25 cellular contexts compared by ENCODE assay signal in the genomic region with DNA sequence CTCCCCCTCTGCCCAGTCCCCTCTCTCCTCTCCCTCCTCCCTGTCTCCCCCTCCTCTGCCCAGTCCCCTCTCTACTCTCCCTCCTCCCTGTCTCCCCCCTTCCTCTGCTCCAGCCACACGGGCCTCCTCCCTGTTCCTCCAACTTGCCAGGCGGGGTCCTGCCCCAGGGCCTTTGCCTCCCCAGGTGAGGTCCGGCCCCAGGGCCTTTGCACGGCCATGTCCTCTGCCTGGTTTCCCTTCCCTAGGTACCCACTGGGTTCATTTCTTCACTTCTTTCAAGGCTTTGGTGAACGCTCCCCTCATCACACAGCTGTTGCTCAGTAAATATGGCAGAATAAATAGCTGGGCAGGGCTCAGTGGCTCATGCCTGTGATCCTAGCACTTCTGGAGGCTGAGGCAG. TPM values are rescaled to one million over a fixed set of nuclear protein-coding genes. Genes with fewer than 3 reads are reported as not detected.
"Had no signal": no experiment of that assay in that cellular context is flagged by ENCODE, and none has a peak within 500 bp of the region (broad histone marks: within the 10 kb centered on the region; RNA-seq: fewer than 3 reads in every experiment).

No MANE protein-coding gene starts in this region.

- H3K27ac Mint-ChIP-seq: activated B cell treated with CpG ODN at 0.5 μM for 24 hours; activated CD4-positive, alpha-beta T cell treated with anti-CD3 and anti-CD28 coated beads, Interleukin-2, amount 10 ng/mL, durations not matched to agents 24 days and 14 days; activated naive CD4-positive, alpha-beta T cell treated with anti-CD3 and anti-CD28 coated beads, Interleukin-2, amount 50 U/mL, for 72 hours; activated T-helper 17 cell treated with anti-CD3 and anti-CD28 coated beads, Interleukin-2, amount 50 U/mL, for 72 hours; T-helper 17 cell had no signal

- H3K9me3 Mint-ChIP-seq: activated B cell treated with CpG ODN at 0.5 μM for 24 hours; activated CD4-positive, alpha-beta T cell treated with anti-CD3 and anti-CD28 coated beads, Interleukin-2, amount 10 ng/mL, durations not matched to agents 24 days and 14 days; activated naive CD4-positive, alpha-beta T cell treated with anti-CD3 and anti-CD28 coated beads, Interleukin-2, amount 50 U/mL, for 72 hours; activated T-helper 17 cell treated with anti-CD3 and anti-CD28 coated beads, Interleukin-2, amount 50 U/mL, for 72 hours had no signal

- ATAC-seq: T-helper 17 cell had no signal

- DNase-seq: activated B cell treated with CpG ODN at 0.5 μM for 24 hours; activated CD4-positive, alpha-beta T cell treated with anti-CD3 and anti-CD28 coated beads for 1 hour; activated CD4-positive, alpha-beta T cell treated with anti-CD3 and anti-CD28 coated beads, Interleukin-2, amount 10 ng/mL, durations not matched to agents 24 days and 14 days; activated CD4-positive, alpha-beta T cell treated with anti-CD3 and anti-CD28 coated beads, Interleukin-2, amount 50 U/mL, for 48 hours; activated T-cell treated with anti-CD3 and anti-CD28 coated beads for 4 hours; activated T-cell treated with anti-CD3 and anti-CD28 coated beads, Interleukin-2, amount 50 U/mL, for 48 hours; KG1; NCI-H1092; NCI-H2029; NCI-H2107; NCI-H2171 treated with DMSO at 0.1 percent for 48 hours; NCI-H226; NCI-H510A; NCI-H526 treated with DMSO at 0.1 percent for 48 hours; SIG-M5; T-helper 17 cell; T-helper 9 cell had no signal

- H3K4me1 Mint-ChIP-seq: activated T-helper 17 cell treated with anti-CD3 and anti-CD28 coated beads, Interleukin-2, amount 50 U/mL, for 72 hours had no signal

- H3K36me3 Mint-ChIP-seq: activated naive CD4-positive, alpha-beta T cell treated with anti-CD3 and anti-CD28 coated beads, Interleukin-2, amount 50 U/mL, for 72 hours had no signal

- H3K4me3 Mint-ChIP-seq: activated B cell treated with CpG ODN at 0.5 μM for 24 hours; activated CD4-positive, alpha-beta T cell treated with anti-CD3 and anti-CD28 coated beads, Interleukin-2, amount 10 ng/mL, durations not matched to agents 24 days and 14 days; activated T-helper 17 cell treated with anti-CD3 and anti-CD28 coated beads, Interleukin-2, amount 50 U/mL, for 72 hours; T-helper 17 cell had no signal

RNA-seq across cellular contexts. Expression of gene MISP, which starts 21.1 kb away (rescaled TPM):
- total RNA-seq: activated B cell treated with CpG ODN at 0.5 μM for 24 hours; activated CD4-positive, alpha-beta T cell treated with anti-CD3 and anti-CD28 coated beads, Interleukin-2, amount 10 ng/mL, durations not matched to agents 24 days and 14 days; activated CD8-positive, alpha-beta memory T cell treated with anti-CD3 and anti-CD28 coated beads for 36 hours; cardiac septum; RPMI7951; T-helper 17 cell had no signal

RNA-seq across cellular contexts. Expression of gene PLPPR3, which starts 49.7 kb away (rescaled TPM):
- total RNA-seq: activated B cell treated with CpG ODN at 0.5 μM for 24 hours; activated CD4-positive, alpha-beta T cell treated with anti-CD3 and anti-CD28 coated beads, Interleukin-2, amount 10 ng/mL, durations not matched to agents 24 days and 14 days; activated CD8-positive, alpha-beta memory T cell treated with anti-CD3 and anti-CD28 coated beads for 36 hours; activated naive CD4-positive, alpha-beta T cell treated with anti-CD3 and anti-CD28 coated beads, Interleukin-2, amount 50 U/mL, for 72 hours; activated T-helper 17 cell treated with anti-CD3 and anti-CD28 coated beads, Interleukin-2, amount 50 U/mL, for 72 hours; cardiac septum; LHCN-M2; OCI-LY7; RPMI7951; T-helper 17 cell had no signal

RNA-seq across cellular contexts. Expression of gene AZU1, which starts 55.6 kb away (rescaled TPM):
- total RNA-seq: activated CD4-positive, alpha-beta T cell treated with anti-CD3 and anti-CD28 coated beads, Interleukin-2, amount 10 ng/mL, durations not matched to agents 24 days and 14 days; activated CD8-positive, alpha-beta memory T cell treated with anti-CD3 and anti-CD28 coated beads for 36 hours; activated naive CD4-positive, alpha-beta T cell treated with anti-CD3 and anti-CD28 coated beads, Interleukin-2, amount 50 U/mL, for 72 hours; LHCN-M2; M059J; OCI-LY7; RPMI7951 had no signal
